In the genomic region with DNA sequence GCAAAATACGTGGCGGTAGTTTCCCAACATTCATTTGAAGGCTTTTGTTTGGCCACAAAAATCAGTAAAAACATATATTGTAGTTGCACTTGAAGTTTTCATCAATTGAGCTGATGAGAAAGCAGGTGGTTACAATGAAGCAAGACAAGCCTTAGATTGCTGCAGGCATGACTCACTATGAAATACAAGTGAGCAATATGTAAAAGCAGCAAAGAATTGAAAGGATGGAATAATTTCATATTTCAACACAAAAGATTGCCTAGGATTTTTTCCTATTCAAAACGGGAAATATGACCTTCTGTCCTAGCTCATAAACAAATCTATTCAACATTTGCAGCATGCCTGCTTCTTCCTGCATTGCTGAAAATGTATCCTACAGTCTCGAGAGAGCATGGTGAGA, we compare ENCODE assay signal across 17 cellular contexts.
DNase-seq lines count a peak whose midpoint lies in the region; FAIRE-seq and TF ChIP-seq lines count a peak whose summit lies in the region.
"Had no signal": no experiment of that assay in that cellular context is flagged by ENCODE, and none has a peak within 500 bp of the region (broad histone marks: within the 10 kb centered on the region; RNA-seq: fewer than 3 reads in every experiment).

No MANE protein-coding gene starts in this region.

- H4K20me1 ChIP-seq in keratinocyte (ENCODE audit: control insufficient read depth, extremely low read depth, insufficient read depth, low read length) = no peaks in the 10 kb centered on the region

- DNase-seq in AG10803 (ENCODE audit: low read depth) = peak; percentile 58
- peak; percentile 80 for DNase-seq in LHCN-M2 (ENCODE audit: low read depth)
- peak; percentile 25 for DNase-seq in brain microvascular endothelial cell
- DNase-seq in keratinocyte (ENCODE audit: low read depth, low spot score) = no peak
- no peak for DNase-seq in activated effector memory CD4-positive, alpha-beta T cell treated with anti-CD3 and anti-CD28 coated beads, Interleukin-2, amount 50 U/mL, for 16 hours
- no peak for DNase-seq in DMS153 treated with DMSO at 0.1 percent for 48 hours (lab: John Stamatoyannopoulos, UW; ENCODE audit: unreplicated experiment)
- no peak for DNase-seq in ureter (ENCODE audit: low spot score)
- DNase-seq in NCI-H1105 treated with DMSO at 0.1 percent for 48 hours (lab: John Stamatoyannopoulos, UW) = no peak
- DNase-seq: activated CD4-positive, alpha-beta T cell treated with anti-CD3 and anti-CD28 coated beads, Interleukin-2, amount 50 U/mL, for 1 hour; activated T-cell treated with anti-CD3 and anti-CD28 coated beads, Interleukin-2, amount 50 U/mL, for 1 hour; adrenal gland; NCI-H2029; occipital lobe; stomach had no signal

- H3K4me2 ChIP-seq in keratinocyte (ENCODE audit: control insufficient read depth, extremely low read depth, insufficient read depth, low read depth, low read length) = peak overlapping the region; percentile 35

- dilution Hi-C loops in keratinocyte (cut with MboI; ENCODE audit: extremely low pct_ligation_motif_present, low sequenced_read_pairs) = no loop called here

- H3K27ac ChIP-seq in brain microvascular endothelial cell = no peak overlapping the region
- H3K27ac ChIP-seq in keratinocyte (ENCODE audit: control insufficient read depth, insufficient read depth, low read length) = peak overlapping the region; percentile 82
- H3K27ac ChIP-seq: adrenal gland, esophagus muscularis mucosa, HL-60, stomach had no signal

- no peaks in the 10 kb centered on the region for H3K9me3 ChIP-seq in keratinocyte (ENCODE audit: control insufficient read depth, low read depth, low read length)
- H3K9me3 ChIP-seq: adrenal gland, esophagus muscularis mucosa, stomach had no signal

- H3K36me3 ChIP-seq in brain microvascular endothelial cell (replicated peaks) (no peaks in the 10 kb centered on the region), keratinocyte (ENCODE audit: control insufficient read depth in 2 of 2, extremely low read depth in 1 of 2, insufficient read depth in 2 of 2, low read length in 2 of 2) (no peaks in the 10 kb centered on the region)
- H3K36me3 ChIP-seq: adrenal gland, esophagus muscularis mucosa, stomach had no signal

- H3K9ac ChIP-seq in keratinocyte (ENCODE audit: control insufficient read depth, extremely low read depth, insufficient read depth, low read length) = no peak overlapping the region

- H3K27me3 ChIP-seq in brain microvascular endothelial cell (replicated peaks) (no peaks in the 10 kb centered on the region), keratinocyte (ENCODE audit: control insufficient read depth, extremely low read depth, insufficient read depth, low read length) (no peaks in the 10 kb centered on the region)
- H3K27me3 ChIP-seq: adrenal gland, esophagus muscularis mucosa, stomach had no signal

- in situ Hi-C loops in brain microvascular endothelial cell (cut with HindIII; ENCODE audit: low pct_ligation_motif_present, low sequenced_read_pairs) = no loop called here

- no peaks in the 10 kb centered on the region for H3K79me2 ChIP-seq in keratinocyte (ENCODE audit: control insufficient read depth, insufficient read depth, low read length)

- H2AFZ ChIP-seq in keratinocyte (ENCODE audit: control insufficient read depth, low read length) = no peak overlapping the region

- TF ChIP-seq CTCF in AG10803 (conservative IDR thresholded peaks at IDR 0.05; ENCODE audit: low read length) (no peak), brain microvascular endothelial cell (IDR thresholded peaks at IDR 0.05; ENCODE audit: low read depth, low read length, missing control alignments) (no peak), keratinocyte (optimal IDR thresholded peaks at IDR 0.05 in 1 of 3, IDR thresholded peaks at IDR 0.05 in 1 of 3, conservative IDR thresholded peaks at IDR 0.05 in 1 of 3; ENCODE audit: extremely low read depth in 1 of 3, insufficient read depth in 2 of 3, low read length in 3 of 3) (no peak)

- H3K4me1 ChIP-seq in keratinocyte (ENCODE audit: control insufficient read depth, extremely low read depth, insufficient read depth, low read length) = peaks cover 17% of the 10 kb centered on the region
- H3K4me1 ChIP-seq: adrenal gland, esophagus muscularis mucosa, stomach had no signal

- H3K9me1 ChIP-seq in keratinocyte (ENCODE audit: control insufficient read depth, extremely low read depth, insufficient read depth, low read length) = no peaks in the 10 kb centered on the region

- peak; percentile 87 for FAIRE-seq in keratinocyte (lab: Jason Lieb, UNC)
- FAIRE-seq: colon had no signal

- no peak overlapping the region for H3K4me3 ChIP-seq in AG10803 (ENCODE audit: low read length)
- H3K4me3 ChIP-seq in brain microvascular endothelial cell (ENCODE audit: low read depth, low read length) = no peak overlapping the region
- no peak overlapping the region for H3K4me3 ChIP-seq in keratinocyte (ENCODE audit: control insufficient read depth in 2 of 3, extremely low read depth in 1 of 3, insufficient read depth in 2 of 3, low read depth in 1 of 3, low read length in 3 of 3)
- H3K4me3 ChIP-seq: adrenal gland, esophagus muscularis mucosa, stomach had no signal

Comparison
In these comparisons a context has a peak if more than half of its experiments do, and no peak if none do; other contexts are left out.
1. DNase-seq: peak in AG10803 (single experiment), LHCN-M2 (single experiment) and brain microvascular endothelial cell (single experiment); none in keratinocyte (single experiment), activated effector memory CD4-positive, alpha-beta T cell treated with anti-CD3 and anti-CD28 coated beads, Interleukin-2, amount 50 U/mL, for 16 hours (single experiment), DMS153 treated with DMSO at 0.1 percent for 48 hours (single experiment), ureter (single experiment) and NCI-H1105 treated with DMSO at 0.1 percent for 48 hours (single experiment).